In genomic region chr4:67934628-67935027, GRCh38 we compare ENCODE assay signal across 15 cellular contexts. TPM values are rescaled to one million over a fixed set of nuclear protein-coding genes. Genes with fewer than 3 reads are reported as not detected.
DNase-seq lines count a peak whose midpoint lies in the region; ATAC-seq, FAIRE-seq and TF ChIP-seq lines count a peak whose summit lies in the region.
"Had no signal": no experiment of that assay in that cellular context is flagged by ENCODE, and none has a peak within 500 bp of the region (broad histone marks: within the 10 kb centered on the region; RNA-seq: fewer than 3 reads in every experiment).

No MANE protein-coding gene starts in this region.

- peak; percentile 76 for DNase-seq in COR-L47 (lab: John Stamatoyannopoulos, UW)
- peak; percentile 44 for DNase-seq in NCI-H128 (lab: John Stamatoyannopoulos, UW; ENCODE audit: unreplicated experiment)
- peak; percentile 83 for DNase-seq in NCI-H748 treated with DMSO at 0.1 percent for 48 hours (lab: John Stamatoyannopoulos, UW)
- peak; percentile 50 to 63 for DNase-seq in foreskin keratinocyte
- no peak for DNase-seq in HTR-8/SVneo (ENCODE audit: insufficient read length, low spot score)
- DNase-seq in NCI-H446 treated with DMSO at 0.1 percent for 48 hours (lab: John Stamatoyannopoulos, UW): no peak
- no peak for DNase-seq in C1 segment of cervical spinal cord (lab: John Stamatoyannopoulos, UW)
- DNase-seq in head of caudate nucleus: no peak
- DNase-seq: dorsolateral prefrontal cortex; NCI-H1694 treated with DMSO at 0.1 percent for 48 hours; sigmoid colon; SK-N-SH; stimulated activated CD4-positive, alpha-beta T cell treated with anti-CD3 and anti-CD28 coated beads, Interleukin-4, amount 100 ng/mL, for 1 hour had no signal

- no peak for TF ChIP-seq CTCF in foreskin keratinocyte (conservative IDR thresholded peaks at IDR 0.05)

- no peak for FAIRE-seq in HTR-8/SVneo (lab: Jason Lieb, UNC)

- ATAC-seq in foreskin keratinocyte: peak; percentile 40

- H3K27ac ChIP-seq in foreskin keratinocyte: no peak overlapping the region
- H3K27ac ChIP-seq: dorsolateral prefrontal cortex, sigmoid colon had no signal

- intact Hi-C loops in head of caudate nucleus (cut with DNase I): no loop called here

- H3K27me3 ChIP-seq in foreskin keratinocyte: no peaks in the 10 kb centered on the region
- H3K27me3 ChIP-seq: sigmoid colon had no signal

- H3K4me1 ChIP-seq in foreskin keratinocyte: peaks cover 19% of the 10 kb centered on the region
- H3K4me1 ChIP-seq: sigmoid colon had no signal

RNA-seq across cellular contexts. Expression of gene TMPRSS11A, which starts 28.7 kb away (rescaled TPM):
- total RNA-seq in foreskin keratinocyte: not detected in 2 replicates
- polyA plus RNA-seq in foreskin keratinocyte: not detected in 2 replicates
- total RNA-seq: A673, dorsolateral prefrontal cortex, sigmoid colon, urinary bladder had no signal
- polyA plus RNA-seq: sigmoid colon, SK-N-SH, urinary bladder had no signal

RNA-seq across cellular contexts. Expression of gene TMPRSS11D, which starts 50.8 kb away (rescaled TPM):
- total RNA-seq in foreskin keratinocyte: 0.17 and 0.99 TPM in 2 replicates
- polyA plus RNA-seq in foreskin keratinocyte: 0.20 and 0.54 TPM in 2 replicates
- total RNA-seq: A673, dorsolateral prefrontal cortex, sigmoid colon, urinary bladder had no signal
- polyA plus RNA-seq: urinary bladder had no signal

Comparison
In these comparisons a context has a peak if more than half of its experiments do, and no peak if none do; other contexts are left out.
1. DNase-seq: peak in COR-L47 (single experiment), NCI-H128 (single experiment), NCI-H748 treated with DMSO at 0.1 percent for 48 hours (single experiment) and foreskin keratinocyte (2 of 2); none in HTR-8/SVneo (single experiment), NCI-H446 treated with DMSO at 0.1 percent for 48 hours (single experiment), C1 segment of cervical spinal cord (0 of 14) and head of caudate nucleus (0 of 42).